Comparison of ENCODE assay signal across 1 cellular context in genomic region chr6:137315081-137315480, GRCh38.
TF ChIP-seq lines count a peak whose summit lies in the region.

No MANE protein-coding gene starts in this region.

TF ChIP-seq in WTC11, 78 proteins besides CTCF, POLR2A, EP300 and RAD21:
- TF ChIP-seq ERG (CRISPR knock-in tag; IDR thresholded peaks at IDR 0.05), result no peak
- no peak for TF ChIP-seq NFATC4 (CRISPR knock-in tag; IDR thresholded peaks at IDR 0.05)
- no peak for TF ChIP-seq PRRX2 (CRISPR knock-in tag; IDR thresholded peaks at IDR 0.05)
- no peak for TF ChIP-seq ZNF219 (CRISPR knock-in tag; IDR thresholded peaks at IDR 0.05; ENCODE audit: borderline replicate concordance)
- TF ChIP-seq OVOL2 (CRISPR knock-in tag; IDR thresholded peaks at IDR 0.05; ENCODE audit: borderline replicate concordance), result no peak
- no peak for TF ChIP-seq AFF4 (CRISPR knock-in tag; IDR thresholded peaks at IDR 0.05; ENCODE audit: borderline replicate concordance)
- no peak for TF ChIP-seq ZNF263 (CRISPR knock-in tag; IDR thresholded peaks at IDR 0.05; ENCODE audit: low read depth)
- no peak for TF ChIP-seq TEAD4 (CRISPR knock-in tag; IDR thresholded peaks at IDR 0.05)
- no peak for TF ChIP-seq CREM (CRISPR knock-in tag; IDR thresholded peaks at IDR 0.05)
